ENCODE assay signal across 2 cellular contexts in the genomic region with DNA sequence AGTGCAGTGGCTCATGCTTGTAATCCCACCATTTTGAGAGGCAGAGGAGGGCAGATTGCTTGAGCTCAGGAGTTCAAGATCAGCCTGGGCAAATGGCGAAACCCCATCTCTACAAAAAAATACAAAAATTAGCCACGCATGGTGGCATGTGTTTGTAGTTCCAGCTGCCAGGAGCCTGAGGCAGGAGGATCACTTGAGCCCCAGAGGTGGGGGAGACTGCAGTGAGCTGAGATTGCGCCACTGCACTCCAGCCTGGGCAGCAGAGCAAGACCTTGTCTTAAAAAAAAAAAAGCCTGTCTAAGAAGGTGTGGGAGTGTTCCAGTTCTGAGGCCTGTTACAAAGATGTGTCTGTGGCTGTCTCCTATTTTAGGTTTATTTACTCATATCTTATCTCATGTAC.
TF ChIP-seq lines count a peak whose summit lies in the region.

No MANE protein-coding gene starts in this region.

TF ChIP-seq in H1, 55 proteins besides CTCF, POLR2A, EP300 and RAD21:
- TF ChIP-seq ATF2 (IDR thresholded peaks at IDR 0.05; ENCODE audit: low read length) (no peak), CEBPB (IDR thresholded peaks at IDR 0.05; ENCODE audit: low read depth, low read length) (0 out of 2 replicates have a peak, but pooled peaks have one; percentile 2), KDM5A (IDR thresholded peaks at IDR 0.05; ENCODE audit: low read length) (no peak)
TF ChIP-seq in H1: peak in this region for 1.

TF ChIP-seq in HEK293T, 16 proteins besides CTCF, POLR2A, EP300 and RAD21:
- TF ChIP-seq L3MBTL2 (conservative IDR thresholded peaks at IDR 0.05): no peak
- no peak for TF ChIP-seq SUZ12 (IDR thresholded peaks at IDR 0.05)
- TF ChIP-seq NFRKB (IDR thresholded peaks at IDR 0.05): no peak
- TF ChIP-seq FOXA1 (IDR thresholded peaks at IDR 0.05): no peak
TF ChIP-seq in HEK293T: peak in this region for 0.
